In the genomic region with DNA sequence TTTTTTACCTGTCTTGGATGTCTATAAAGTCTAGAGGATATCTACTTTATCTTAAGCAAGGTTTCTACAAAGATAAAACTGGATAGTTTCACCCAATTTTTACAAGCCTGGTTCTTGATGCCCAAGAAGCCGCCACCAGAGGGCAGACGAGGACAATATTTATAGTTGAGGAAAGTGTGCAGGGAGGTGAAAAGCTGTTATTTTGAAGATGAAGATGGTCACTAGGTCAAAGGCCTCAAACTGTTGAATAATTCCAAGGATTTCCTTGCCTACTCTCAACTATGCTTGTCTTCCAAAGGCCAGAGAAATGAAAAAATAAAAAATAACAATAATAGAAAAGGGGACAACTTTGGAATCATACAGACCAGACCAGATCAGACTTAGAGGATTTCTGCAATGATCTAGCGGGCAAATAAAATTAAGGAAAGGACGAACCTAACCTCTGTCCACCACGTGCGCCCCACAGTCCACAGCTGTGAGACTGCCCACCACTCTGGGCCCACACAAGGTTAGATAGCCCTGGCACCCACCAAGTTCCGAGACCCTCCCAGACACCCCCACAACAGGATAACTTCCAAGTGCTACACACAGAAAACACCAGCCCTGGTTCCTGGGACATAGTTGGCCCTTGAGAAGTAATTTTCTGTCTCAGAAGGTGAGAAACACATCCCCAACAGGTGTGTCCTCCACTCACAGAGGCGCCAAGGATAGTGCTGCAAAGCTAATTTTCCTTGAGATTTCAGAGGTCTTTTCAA, we compare ENCODE assay signal across 8 cellular contexts. TPM values are rescaled to one million over a fixed set of nuclear protein-coding genes. Genes with fewer than 3 reads are reported as not detected.
A peak's percentile ranks its signal among the peaks of the same experiment; 100 is the strongest.
DNase-seq lines count a peak whose midpoint lies in the region; ATAC-seq, FAIRE-seq and TF ChIP-seq lines count a peak whose summit lies in the region.

No MANE protein-coding gene starts in this region.

- TF ChIP-seq CTCF in SU-DHL-6 (IDR thresholded peaks at IDR 0.05; ENCODE audit: insufficient read depth, low read length, poor library complexity, severe bottlenecking), result peak; percentile 98

- no peaks in the 10 kb centered on the region for H3K36me3 Mint-ChIP-seq in activated naive CD8-positive, alpha-beta T cell treated with anti-CD3 and anti-CD28 coated beads, Interleukin-2, amount 50 U/mL, for 24 hours (ENCODE audit: low read depth)

- H3K4me3 Mint-ChIP-seq in activated naive CD8-positive, alpha-beta T cell treated with anti-CD3 and anti-CD28 coated beads, Interleukin-2, amount 50 U/mL, for 24 hours, result no peak overlapping the region

- H4K20me1 ChIP-seq in SU-DHL-6 (ENCODE audit: low read depth, low read length), result no peaks in the 10 kb centered on the region

- ATAC-seq in GM18867 (IDR thresholded peaks at IDR 0.05; ENCODE audit: unreplicated experiment) (peak; percentile 67), right cardiac atrium (no peak), HG03097 (IDR thresholded peaks at IDR 0.05; ENCODE audit: low FRiP score, unreplicated experiment) (no peak)
- peak; percentile 51 for ATAC-seq in activated naive CD8-positive, alpha-beta T cell treated with anti-CD3 and anti-CD28 coated beads, Interleukin-2, amount 50 U/mL, for 24 hours

- H3K36me3 ChIP-seq in SU-DHL-6 (ENCODE audit: low read length), result no peaks in the 10 kb centered on the region
- no peaks in the 10 kb centered on the region for H3K36me3 ChIP-seq in small intestine (ENCODE audit: control insufficient read depth in 2 of 2, insufficient read depth in 2 of 2, low read length in 2 of 2)

- H3K27me3 Mint-ChIP-seq in activated naive CD8-positive, alpha-beta T cell treated with anti-CD3 and anti-CD28 coated beads, Interleukin-2, amount 50 U/mL, for 24 hours, result no peaks in the 10 kb centered on the region

- H3K27me3 ChIP-seq in SU-DHL-6 (ENCODE audit: low read length) (no peaks in the 10 kb centered on the region), right cardiac atrium (ENCODE audit: control insufficient read depth, insufficient read depth) (no peaks in the 10 kb centered on the region), small intestine (ENCODE audit: control insufficient read depth in 2 of 2, insufficient read depth in 2 of 2, low read length in 2 of 2) (no peaks in the 10 kb centered on the region)

- no peaks in the 10 kb centered on the region for H3K9me2 ChIP-seq in SU-DHL-6 (replicated peaks; ENCODE audit: insufficient read depth, low read length)

- H3K27ac Mint-ChIP-seq in activated naive CD8-positive, alpha-beta T cell treated with anti-CD3 and anti-CD28 coated beads, Interleukin-2, amount 50 U/mL, for 24 hours, result no peak overlapping the region

- H3K4me3 ChIP-seq in SU-DHL-6 (ENCODE audit: insufficient read depth, low read length, poor library complexity, severe bottlenecking), result no peak overlapping the region
- no peak overlapping the region for H3K4me3 ChIP-seq in right cardiac atrium (ENCODE audit: low read length)
- H3K4me3 ChIP-seq in small intestine (ENCODE audit: low read depth in 1 of 2, low read length in 2 of 2), result no peak overlapping the region

- H3K79me2 ChIP-seq in SU-DHL-6 (ENCODE audit: insufficient read depth, low read length), result no peaks in the 10 kb centered on the region

- H3F3A ChIP-seq in SU-DHL-6 (ENCODE audit: insufficient read depth), result no peaks in the 10 kb centered on the region

- H3K9me3 ChIP-seq in SU-DHL-6 (ENCODE audit: insufficient read depth, low read length), result no peaks in the 10 kb centered on the region
- H3K9me3 ChIP-seq in right cardiac atrium (ENCODE audit: control insufficient read depth, low read length), result no peaks in the 10 kb centered on the region
- H3K9me3 ChIP-seq in small intestine (ENCODE audit: control insufficient read depth, low read depth), result no peaks in the 10 kb centered on the region

- peaks cover 8% of the 10 kb centered on the region for H3K4me1 ChIP-seq in right cardiac atrium (ENCODE audit: control insufficient read depth, insufficient read depth, low read length)
- H3K4me1 ChIP-seq in small intestine (ENCODE audit: control insufficient read depth in 2 of 2, insufficient read depth in 1 of 2, low read depth in 1 of 2, low read length in 1 of 2), result peaks cover 0 to 1% of the 10 kb centered on the region in 2 donors

- peaks cover 2% of the 10 kb centered on the region for H3K4me1 Mint-ChIP-seq in activated naive CD8-positive, alpha-beta T cell treated with anti-CD3 and anti-CD28 coated beads, Interleukin-2, amount 50 U/mL, for 24 hours

- H3K27ac ChIP-seq in SU-DHL-6 (ENCODE audit: low read depth, low read length) (no peak overlapping the region), right cardiac atrium (ENCODE audit: low read length) (no peak overlapping the region), small intestine (ENCODE audit: low read depth in 1 of 2, low read length in 1 of 2) (no peak overlapping the region)

- intact Hi-C loops in right cardiac atrium (cut with DNase I), result loop anchor here in 2 of 4 donors (2.0 to 5.0 kb wide), 2 partner anchors 23 to 162 kb away; no protein-coding TSS in a partner anchor

- peak; percentile 41 to 55 for DNase-seq in AML-193 (lab: John Stamatoyannopoulos, UW)
- peak; percentile 70 to 90 for DNase-seq in Kasumi-1 (lab: John Stamatoyannopoulos, UW)
- peak; percentile 79 for DNase-seq in activated naive CD8-positive, alpha-beta T cell treated with anti-CD3 and anti-CD28 coated beads, Interleukin-2, amount 50 U/mL, for 24 hours
- peak; percentile 81 to 94 (median 84) for DNase-seq in right cardiac atrium
- peak; percentile 70 for DNase-seq in small intestine

- H3K4me2 ChIP-seq in SU-DHL-6 (ENCODE audit: low read depth, low read length, poor library complexity, severe bottlenecking), result no peak overlapping the region

- H2AFZ ChIP-seq in SU-DHL-6 (ENCODE audit: low read depth, low read length, severe bottlenecking), result no peak overlapping the region

- 44% methylated on average over 8 of the region's 8 CpGs for WGBS in right cardiac atrium
- 49 to 50% (median 49%) methylated on average over 8 of the region's 8 CpGs for WGBS in small intestine, 3 donors

- no peaks in the 10 kb centered on the region for H3K9me3 Mint-ChIP-seq in activated naive CD8-positive, alpha-beta T cell treated with anti-CD3 and anti-CD28 coated beads, Interleukin-2, amount 50 U/mL, for 24 hours

- no peak for FAIRE-seq in small intestine (lab: Jason Lieb, UNC)

- no peak overlapping the region for H3K9ac ChIP-seq in SU-DHL-6 (ENCODE audit: low read length)

RNA-seq across cellular contexts. Expression of gene PKD1L1, which starts 2.8 kb away (rescaled TPM):
- total RNA-seq in right cardiac atrium, result 1 to 10 TPM in 1 of 4 donors, under 1 TPM in 3; 0.79 to 1.5 (median 0.90) TPM
- polyA plus RNA-seq in right cardiac atrium (0.81 TPM), small intestine (under 1 TPM in 1 of 3 donors, not detected in 2; 0.42 TPM)

RNA-seq across cellular contexts. Expression of gene HUS1, which starts 34.0 kb away (rescaled TPM):
- total RNA-seq in right cardiac atrium, result 10 to 100 TPM; 21.9 to 25.7 (median 24.3) TPM
- polyA plus RNA-seq in right cardiac atrium (13.2 TPM), small intestine (10 to 100 TPM in 2 of 3 donors, 1 to 10 TPM in 1; 9.5 to 12.0 (median 11.9) TPM)

Comparison
In these comparisons a context has a peak if more than half of its experiments do, and no peak if none do; other contexts are left out.
1. ATAC-seq: peak in GM18867 (single experiment) and activated naive CD8-positive, alpha-beta T cell treated with anti-CD3 and anti-CD28 coated beads, Interleukin-2, amount 50 U/mL, for 24 hours (single experiment); none in right cardiac atrium (0 of 2) and HG03097 (single experiment).
2. Peak in every context shown above with its lines, with median percentiles within 50 percentile points of each other: DNase-seq.